9 cellular contexts compared by ENCODE assay signal in genomic region chr21:44865561-44866280, GRCh38. TPM values are rescaled to one million over a fixed set of nuclear protein-coding genes. Genes with fewer than 3 reads are reported as not detected.
DNase-seq lines count a peak whose midpoint lies in the region; ATAC-seq and FAIRE-seq lines count a peak whose summit lies in the region.
"Had no signal": no experiment of that assay in that cellular context is flagged by ENCODE, and none has a peak within 500 bp of the region (broad histone marks: within the 10 kb centered on the region; RNA-seq: fewer than 3 reads in every experiment).

No MANE protein-coding gene starts in this region.

- H3K27ac Mint-ChIP-seq in T-helper 1 cell treated with Interleukin-12 subunit alpha and Interleukin-12 subunit beta and Interleukin-4 antibody, amounts not matched to agents 30 μg/mL and 1 μg/mL, for 36 hours = peak overlapping the region; percentile 76
- peak overlapping the region; percentile 80 for H3K27ac Mint-ChIP-seq in stimulated activated naive B cell treated with anti-CD40 and anti-IgM and Interleukin-4, amounts not matched to agents 10 μg/mL and 1 μg/mL and 100 μg/mL, for 72 hours

- no peaks in the 10 kb centered on the region for H3K27me3 Mint-ChIP-seq in T-helper 1 cell treated with Interleukin-12 subunit alpha and Interleukin-12 subunit beta and Interleukin-4 antibody, amounts not matched to agents 30 μg/mL and 1 μg/mL, for 36 hours (ENCODE audit: low read depth)
- no peaks in the 10 kb centered on the region for H3K27me3 Mint-ChIP-seq in stimulated activated naive B cell treated with anti-CD40 and anti-IgM and Interleukin-4, amounts not matched to agents 10 μg/mL and 1 μg/mL and 100 μg/mL, for 72 hours

- H3K9me3 Mint-ChIP-seq in T-helper 1 cell treated with Interleukin-12 subunit alpha and Interleukin-12 subunit beta and Interleukin-4 antibody, amounts not matched to agents 30 μg/mL and 1 μg/mL, for 36 hours = no peaks in the 10 kb centered on the region
- no peaks in the 10 kb centered on the region for H3K9me3 Mint-ChIP-seq in stimulated activated naive B cell treated with anti-CD40 and anti-IgM and Interleukin-4, amounts not matched to agents 10 μg/mL and 1 μg/mL and 100 μg/mL, for 72 hours

- H3K4me1 Mint-ChIP-seq in T-helper 1 cell treated with Interleukin-12 subunit alpha and Interleukin-12 subunit beta and Interleukin-4 antibody, amounts not matched to agents 30 μg/mL and 1 μg/mL, for 36 hours (ENCODE audit: low read depth) = peaks cover 50% of the 10 kb centered on the region
- H3K4me1 Mint-ChIP-seq in stimulated activated naive B cell treated with anti-CD40 and anti-IgM and Interleukin-4, amounts not matched to agents 10 μg/mL and 1 μg/mL and 100 μg/mL, for 72 hours = peaks cover 44 to 77% of the 10 kb centered on the region in 2 donors

- ATAC-seq in stimulated activated naive B cell treated with anti-CD40 and anti-IgM and Interleukin-4, amounts not matched to agents 10 μg/mL and 1 μg/mL and 100 μg/mL, for 72 hours (replicated peaks) = peak; percentile 99 to 100
- ATAC-seq: A549 had no signal

- no peak for FAIRE-seq in frontal cortex (lab: Jason Lieb, UNC)
- FAIRE-seq: A549 had no signal

- H3K4me3 Mint-ChIP-seq in T-helper 1 cell treated with Interleukin-12 subunit alpha and Interleukin-12 subunit beta and Interleukin-4 antibody, amounts not matched to agents 30 μg/mL and 1 μg/mL, for 36 hours = peak overlapping the region; percentile 49
- H3K4me3 Mint-ChIP-seq in stimulated activated naive B cell treated with anti-CD40 and anti-IgM and Interleukin-4, amounts not matched to agents 10 μg/mL and 1 μg/mL and 100 μg/mL, for 72 hours = peak overlapping the region; percentile 49 to 56

- no peak for DNase-seq in T-helper 1 cell
- DNase-seq in SK-MEL-5 (ENCODE audit: low read depth, low spot score) = peak; percentile 85
- peak; percentile 16 for DNase-seq in globus pallidus (ENCODE audit: low spot score)
- peak; percentile 72 for DNase-seq in stimulated activated naive B cell treated with anti-CD40 and anti-IgM and Interleukin-4, amounts not matched to agents 10 μg/mL and 1 μg/mL and 100 μg/mL, for 72 hours
- no peak for DNase-seq in frontal cortex (ENCODE audit: low spot score in 2 of 2)
- DNase-seq in NCI-H1417 (lab: John Stamatoyannopoulos, UW) = no peak
- DNase-seq in ureter (ENCODE audit: low spot score) = no peak

- in situ Hi-C loops in SK-MEL-5 (cut with HindIII; ENCODE audit: low pct_unique_long_range_greater_than_20kb, low sequenced_read_pairs) = no loop called here

- H3K36me3 Mint-ChIP-seq in T-helper 1 cell treated with Interleukin-12 subunit alpha and Interleukin-12 subunit beta and Interleukin-4 antibody, amounts not matched to agents 30 μg/mL and 1 μg/mL, for 36 hours (ENCODE audit: low read depth) = peaks cover 24% of the 10 kb centered on the region
- peaks cover 38 to 53% of the 10 kb centered on the region in 2 donors for H3K36me3 Mint-ChIP-seq in stimulated activated naive B cell treated with anti-CD40 and anti-IgM and Interleukin-4, amounts not matched to agents 10 μg/mL and 1 μg/mL and 100 μg/mL, for 72 hours

RNA-seq across cellular contexts. Expression of gene PTTG1IP, which starts 7.8 kb away (rescaled TPM):
- 843 and 970 TPM in 2 replicates for total RNA-seq in SK-MEL-5 (2014; rRNA removed; shearing (Covaris generic))
- polyA plus RNA-seq in SK-MEL-5 (2015; cell fraction: cytosol; rRNA removed) = 592 and 672 TPM in 2 replicates
- 189 and 209 TPM in 2 replicates for polyA plus RNA-seq in SK-MEL-5 (2015; cell fraction: nucleus; rRNA removed)
- total RNA-seq in frontal cortex (72.2 TPM), ureter (181 TPM)

RNA-seq across cellular contexts. Expression of gene SUMO3, which starts 47.9 kb away (rescaled TPM):
- 34.2 and 36.0 TPM in 2 replicates for total RNA-seq in SK-MEL-5 (2014; rRNA removed; shearing (Covaris generic))
- 38.4 and 46.1 TPM in 2 replicates for polyA plus RNA-seq in SK-MEL-5 (2015; cell fraction: cytosol; rRNA removed)
- polyA plus RNA-seq in SK-MEL-5 (2015; cell fraction: nucleus; rRNA removed) = 4.0 and 5.4 TPM in 2 replicates
- total RNA-seq in frontal cortex = 63.2 TPM
- total RNA-seq in ureter = 73.4 TPM

RNA-seq across cellular contexts. Expression of gene ITGB2, which starts 55.0 kb away (rescaled TPM):
- total RNA-seq in SK-MEL-5 (2014; rRNA removed; shearing (Covaris generic)) = 0.05 TPM in 1 of 2 replicates, not detected in the other
- polyA plus RNA-seq in SK-MEL-5 (2015; cell fraction: cytosol; rRNA removed) = 0.08 TPM in 1 of 2 replicates, not detected in the other
- polyA plus RNA-seq in SK-MEL-5 (2015; cell fraction: nucleus; rRNA removed) = not detected in 2 replicates
- total RNA-seq in frontal cortex (4.9 TPM), ureter (35.7 TPM)

Comparison
In these comparisons a context has a peak if more than half of its experiments do, and no peak if none do; other contexts are left out.
1. DNase-seq: peak in SK-MEL-5 (single experiment), globus pallidus (single experiment) and stimulated activated naive B cell treated with anti-CD40 and anti-IgM and Interleukin-4, amounts not matched to agents 10 μg/mL and 1 μg/mL and 100 μg/mL, for 72 hours (single experiment); none in T-helper 1 cell (0 of 5), frontal cortex (0 of 2), NCI-H1417 (0 of 3) and ureter (single experiment).